20 cellular contexts compared by ENCODE assay signal in the genomic region with DNA sequence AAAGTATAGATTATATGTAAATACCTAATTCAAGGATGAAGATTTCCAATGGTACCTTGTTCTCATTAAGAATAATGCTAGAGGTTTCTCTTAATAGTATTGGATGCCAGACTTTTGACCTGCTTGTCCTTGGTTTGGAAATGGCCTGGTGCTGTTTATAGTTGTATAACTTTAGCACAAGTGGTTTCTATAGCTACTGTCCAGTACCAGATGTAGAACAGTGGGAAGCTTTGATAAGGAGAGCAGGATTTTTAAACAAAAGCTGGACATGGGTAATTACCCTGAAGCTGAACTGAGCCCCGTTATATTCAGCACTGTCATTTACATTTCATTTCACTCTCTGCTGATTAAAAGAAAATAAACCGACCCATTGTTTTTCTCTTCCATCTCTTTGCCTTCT. TPM values are rescaled to one million over a fixed set of nuclear protein-coding genes. Genes with fewer than 3 reads are reported as not detected.
DNase-seq lines count a peak whose midpoint lies in the region; ATAC-seq, FAIRE-seq and TF ChIP-seq lines count a peak whose summit lies in the region.
"Had no signal": no experiment of that assay in that cellular context is flagged by ENCODE, and none has a peak within 500 bp of the region (broad histone marks: within the 10 kb centered on the region; RNA-seq: fewer than 3 reads in every experiment).

No MANE protein-coding gene starts in this region.

- H3K36me3 ChIP-seq in SK-N-SH (replicated peaks in 1 of 2; ENCODE audit: control insufficient read depth in 1 of 2, insufficient read depth in 2 of 2, low read length in 1 of 2) (peaks cover 24 to 62% of the 10 kb centered on the region in 2 experiments), astrocyte (ENCODE audit: insufficient read depth, low read length) (no peaks in the 10 kb centered on the region)

- H3K9me3 ChIP-seq in SK-N-SH, result no peaks in the 10 kb centered on the region
- H3K9me3 ChIP-seq in astrocyte (ENCODE audit: insufficient read depth, low read depth, low read length), result no peaks in the 10 kb centered on the region
- H3K9me3 ChIP-seq: HAP-1 had no signal

- WGBS in SK-N-SH (ENCODE audit: low lambda C conversion rate), result 100% methylated on average over 2 of the region's 2 CpGs

- H3K4me1 ChIP-seq in SK-N-SH (ENCODE audit: control insufficient read depth in 1 of 2, insufficient read depth in 2 of 2, low read depth in 1 of 2, low read length in 1 of 2), result no peaks in the 10 kb centered on the region; a peak in 2 of 4 replicates
- peaks cover 6% of the 10 kb centered on the region for H3K4me1 ChIP-seq in astrocyte (ENCODE audit: insufficient read depth, low read length)
- H3K4me1 ChIP-seq: HAP-1 had no signal

- intact Hi-C loops in activated naive CD4-positive, alpha-beta T cell treated with anti-CD3 and anti-CD28 coated beads for 36 hours (cut with micrococcal nuclease), result no loop called here

- DNase-seq in SK-N-SH, result peak; percentile 9
- DNase-seq in astrocyte (ENCODE audit: low read depth), result peak; percentile 46
- peak; percentile 80 for DNase-seq in fibroblast of villous mesenchyme (ENCODE audit: low read depth)
- DNase-seq in medulla oblongata (ENCODE audit: extremely low spot score), result peak; percentile 21
- DNase-seq in activated naive CD4-positive, alpha-beta T cell treated with anti-CD3 and anti-CD28 coated beads for 36 hours, result no peak
- no peak for DNase-seq in NCI-H2081 treated with DMSO at 0.1 percent for 48 hours (lab: John Stamatoyannopoulos, UW)
- DNase-seq: 8988T; CD4-positive, alpha-beta memory T cell; DMS79; KBM-7; NCI-H1048; NCI-H1694; NCI-H2107; NCI-H2227 treated with DMSO at 0.1 percent for 48 hours; NCI-H524; NK-92 treated with Interleukin-12 subunit alpha and Interleukin-12 subunit beta, amount 100 ng/mL, for 24 hours had no signal

- no peak overlapping the region for H3K27ac Mint-ChIP-seq in astrocyte (ENCODE audit: unreplicated experiment)
- H3K27ac Mint-ChIP-seq in activated naive CD4-positive, alpha-beta T cell treated with anti-CD3 and anti-CD28 coated beads for 36 hours, result no peak overlapping the region
- H3K27ac Mint-ChIP-seq: CD4-positive, alpha-beta memory T cell had no signal

- H3K27me3 Mint-ChIP-seq in astrocyte (ENCODE audit: low read depth, unreplicated experiment), result no peaks in the 10 kb centered on the region
- no peaks in the 10 kb centered on the region for H3K27me3 Mint-ChIP-seq in activated naive CD4-positive, alpha-beta T cell treated with anti-CD3 and anti-CD28 coated beads for 36 hours (ENCODE audit: low read depth)
- H3K27me3 Mint-ChIP-seq: CD4-positive, alpha-beta memory T cell had no signal

- H3K27me3 ChIP-seq in SK-N-SH (ENCODE audit: insufficient read depth), result no peaks in the 10 kb centered on the region
- no peaks in the 10 kb centered on the region for H3K27me3 ChIP-seq in astrocyte (ENCODE audit: insufficient read depth, low read length)

- no peak for FAIRE-seq in astrocyte (lab: Jason Lieb, UNC)

- ATAC-seq in SK-N-SH treated with all-trans-retinoic acid at 6 μM for 48 hours (no peak), GM21390 (IDR thresholded peaks at IDR 0.05; ENCODE audit: unreplicated experiment) (no peak)

- H3K9me3 Mint-ChIP-seq in astrocyte (ENCODE audit: unreplicated experiment), result no peaks in the 10 kb centered on the region
- no peaks in the 10 kb centered on the region for H3K9me3 Mint-ChIP-seq in activated naive CD4-positive, alpha-beta T cell treated with anti-CD3 and anti-CD28 coated beads for 36 hours

- H3F3A ChIP-seq in SK-N-SH (replicated peaks; ENCODE audit: insufficient read depth), result peaks cover 10% of the 10 kb centered on the region

- H3K79me2 ChIP-seq in SK-N-SH (ENCODE audit: insufficient read depth), result no peaks in the 10 kb centered on the region
- no peaks in the 10 kb centered on the region for H3K79me2 ChIP-seq in astrocyte (ENCODE audit: insufficient read depth, low read length)

- peaks cover 3% of the 10 kb centered on the region for H3K4me1 Mint-ChIP-seq in astrocyte (ENCODE audit: low read depth, unreplicated experiment)
- no peaks in the 10 kb centered on the region for H3K4me1 Mint-ChIP-seq in activated naive CD4-positive, alpha-beta T cell treated with anti-CD3 and anti-CD28 coated beads for 36 hours (ENCODE audit: low read depth)

- POLR2A ChIA-PET in SK-N-SH (lab: Yijun Ruan, JAX), result no interaction called here

- CTCF ChIA-PET in SK-N-SH (lab: Yijun Ruan, JAX), result interaction anchor here (1.2 to 1.5 kb wide), 2 partner anchors 25 to 33 kb away, joined by 4 to 6 read pairs; no protein-coding TSS in a partner anchor
- CTCF ChIA-PET in activated naive CD4-positive, alpha-beta T cell treated with anti-CD3 and anti-CD28 coated beads for 36 hours (lab: Charles Lee), result no interaction called here

- H3K27ac ChIP-seq in SK-N-SH (ENCODE audit: low read depth in 2 of 2, low read length in 1 of 2), result no peak overlapping the region
- no peak overlapping the region for H3K27ac ChIP-seq in astrocyte (ENCODE audit: low read depth, low read length)
- H3K27ac ChIP-seq: HL-60 had no signal

- TF ChIP-seq EP300 in SK-N-SH (IDR thresholded peaks at IDR 0.05; ENCODE audit: borderline replicate concordance in 1 of 2, low read depth in 1 of 2, low read length in 1 of 2), result no peak

- H3K9ac ChIP-seq in SK-N-SH, result no peak overlapping the region
- no peak overlapping the region for H3K9ac ChIP-seq in astrocyte (ENCODE audit: low read length)

- no peak overlapping the region for H3K4me2 ChIP-seq in SK-N-SH
- no peak overlapping the region for H3K4me2 ChIP-seq in astrocyte (ENCODE audit: low read length)

- H4K20me1 ChIP-seq in SK-N-SH (ENCODE audit: insufficient read depth) (no peaks in the 10 kb centered on the region), astrocyte (ENCODE audit: insufficient read depth, low read length) (no peaks in the 10 kb centered on the region)

- TF ChIP-seq CTCF in SK-N-SH (IDR thresholded peaks at IDR 0.05) (no peak), astrocyte (IDR thresholded peaks at IDR 0.05; ENCODE audit: insufficient read depth, low read depth, low read length) (no peak), fibroblast of villous mesenchyme (IDR thresholded peaks at IDR 0.05; ENCODE audit: insufficient read depth, low read depth, low read length) (no peak)

- no peak for TF ChIP-seq RAD21 in SK-N-SH (IDR thresholded peaks at IDR 0.05; ENCODE audit: low read length)

- H3K9me2 ChIP-seq in SK-N-SH, result no peaks in the 10 kb centered on the region

- H3K36me3 Mint-ChIP-seq in astrocyte (ENCODE audit: low read depth, unreplicated experiment), result peaks cover 4% of the 10 kb centered on the region
- H3K36me3 Mint-ChIP-seq in activated naive CD4-positive, alpha-beta T cell treated with anti-CD3 and anti-CD28 coated beads for 36 hours (ENCODE audit: low read depth), result peaks cover 41% of the 10 kb centered on the region

- no peak overlapping the region for H3K4me3 Mint-ChIP-seq in astrocyte (ENCODE audit: unreplicated experiment)
- no peak overlapping the region for H3K4me3 Mint-ChIP-seq in activated naive CD4-positive, alpha-beta T cell treated with anti-CD3 and anti-CD28 coated beads for 36 hours
- H3K4me3 Mint-ChIP-seq: CD4-positive, alpha-beta memory T cell had no signal

- H2AFZ ChIP-seq in SK-N-SH (ENCODE audit: low read depth) (no peak overlapping the region), astrocyte (ENCODE audit: low read depth, low read length) (no peak overlapping the region)

- H3K4me3 ChIP-seq in SK-N-SH (ENCODE audit: low read depth in 2 of 2, low read length in 1 of 2) (no peak overlapping the region), astrocyte (ENCODE audit: insufficient read depth, low read depth, low read length) (no peak overlapping the region), fibroblast of villous mesenchyme (ENCODE audit: low read depth, low read length) (no peak overlapping the region)
- H3K4me3 ChIP-seq: HAP-1 had no signal

TF ChIP-seq in SK-N-SH, 30 proteins besides CTCF, POLR2A, EP300 and RAD21 (continues in another document):
- no peak for TF ChIP-seq FOSL2 (IDR thresholded peaks at IDR 0.05; ENCODE audit: borderline replicate concordance, low read depth)
- no peak for TF ChIP-seq NRF1 (IDR thresholded peaks at IDR 0.05; ENCODE audit: low read depth, low read length)
- TF ChIP-seq SMC3 (IDR thresholded peaks at IDR 0.05; ENCODE audit: low read depth, low read length), result no peak
- TF ChIP-seq FOXJ3 (CRISPR knock-in tag; IDR thresholded peaks at IDR 0.05), result no peak
- TF ChIP-seq FOXM1 (IDR thresholded peaks at IDR 0.05; ENCODE audit: low read depth), result no peak
- no peak for TF ChIP-seq NFIC (IDR thresholded peaks at IDR 0.05; ENCODE audit: borderline replicate concordance)
- no peak for TF ChIP-seq TCF12 (IDR thresholded peaks at IDR 0.05)

TF ChIP-seq in SK-N-SH treated with all-trans-retinoic acid at 6 μM for 48 hours, 23 proteins besides CTCF, POLR2A, EP300 and RAD21 (continues in another document):
- TF ChIP-seq SNAI2 (CRISPR knock-in tag; IDR thresholded peaks at IDR 0.05), result no peak
- TF ChIP-seq ISL1 (CRISPR knock-in tag; IDR thresholded peaks at IDR 0.05), result no peak
- TF ChIP-seq CSDC2 (CRISPR knock-in tag; IDR thresholded peaks at IDR 0.05), result no peak
- TF ChIP-seq, protein P1, sequence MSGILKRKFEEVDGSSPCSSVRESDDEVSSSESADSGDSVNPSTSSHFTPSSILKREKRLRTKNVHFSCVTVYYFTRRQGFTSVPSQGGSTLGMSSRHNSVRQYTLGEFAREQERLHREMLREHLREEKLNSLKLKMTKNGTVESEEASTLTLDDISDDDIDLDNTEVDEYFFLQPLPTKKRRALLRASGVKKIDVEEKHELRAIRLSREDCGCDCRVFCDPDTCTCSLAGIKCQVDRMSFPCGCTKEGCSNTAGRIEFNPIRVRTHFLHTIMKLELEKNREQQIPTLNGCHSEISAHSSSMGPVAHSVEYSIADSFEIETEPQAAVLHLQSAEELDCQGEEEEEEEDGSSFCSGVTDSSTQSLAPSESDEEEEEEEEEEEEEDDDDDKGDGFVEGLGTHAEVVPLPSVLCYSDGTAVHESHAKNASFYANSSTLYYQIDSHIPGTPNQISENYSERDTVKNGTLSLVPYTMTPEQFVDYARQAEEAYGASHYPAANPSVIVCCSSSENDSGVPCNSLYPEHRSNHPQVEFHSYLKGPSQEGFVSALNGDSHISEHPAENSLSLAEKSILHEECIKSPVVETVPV (CRISPR knock-in tag; IDR thresholded peaks at IDR 0.05), result no peak
- TF ChIP-seq PPARA (CRISPR knock-in tag; IDR thresholded peaks at IDR 0.05; ENCODE audit: borderline replicate concordance), result no peak

RNA-seq across cellular contexts. Expression of a gene that starts 43.7 kb away (rescaled TPM):
- 15.0 and 22.8 TPM in 2 replicates for polyA plus RNA-seq in SK-N-SH (2012; rRNA removed)
- 21.8 and 28.3 TPM in 2 replicates for polyA plus RNA-seq in SK-N-SH (2012; cell fraction: cytosol; rRNA removed)
- polyA plus RNA-seq in SK-N-SH (2012; cell fraction: nucleus; rRNA removed), result 24.8 and 64.2 TPM in 2 replicates
- 17.0 and 18.2 TPM in 2 replicates for total RNA-seq in astrocyte
- 29.6 and 49.2 TPM in 2 replicates for total RNA-seq in fibroblast of villous mesenchyme
- 10 to 100 TPM; 40.6 to 41.9 TPM for total RNA-seq in activated naive CD4-positive, alpha-beta T cell treated with anti-CD3 and anti-CD28 coated beads for 36 hours

Comparison
In these comparisons a context has a peak if more than half of its experiments do, and no peak if none do; other contexts are left out.
1. DNase-seq: peak in SK-N-SH (single experiment), astrocyte (single experiment), fibroblast of villous mesenchyme (single experiment) and medulla oblongata (single experiment); none in activated naive CD4-positive, alpha-beta T cell treated with anti-CD3 and anti-CD28 coated beads for 36 hours (single experiment) and NCI-H2081 treated with DMSO at 0.1 percent for 48 hours (single experiment).